ENCODE assay signal across 10 cellular contexts in the genomic region with DNA sequence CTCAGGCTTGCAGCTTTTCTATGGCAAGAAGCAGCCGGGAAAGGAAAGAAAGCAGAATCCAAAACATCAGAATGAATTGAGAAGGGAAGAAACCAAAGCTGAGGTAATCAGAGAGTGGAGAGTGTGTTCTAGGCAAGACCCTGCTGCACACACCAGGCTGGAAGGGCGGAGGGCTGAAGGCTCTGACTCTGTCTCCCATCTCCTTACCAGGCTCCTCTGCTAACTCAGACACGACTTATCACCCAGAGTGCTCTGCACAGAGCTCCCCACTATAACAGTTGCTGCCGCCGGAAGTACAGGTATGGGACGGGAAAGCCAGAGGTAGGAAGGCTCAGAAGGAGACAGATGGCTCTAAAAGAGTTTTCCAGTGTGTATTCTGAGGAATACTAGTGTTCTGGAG.
DNase-seq lines count a peak whose midpoint lies in the region; ATAC-seq and TF ChIP-seq lines count a peak whose summit lies in the region.
"Had no signal": no experiment of that assay in that cellular context is flagged by ENCODE, and none has a peak within 500 bp of the region (broad histone marks: within the 10 kb centered on the region; RNA-seq: fewer than 3 reads in every experiment).

No MANE protein-coding gene starts in this region.

- no peak overlapping the region for H3K9ac ChIP-seq in rectal smooth muscle tissue (ENCODE audit: low read length)

- H3K4me3 ChIP-seq in GM12865 (ENCODE audit: low read depth, low read length) (peak overlapping the region; percentile 98), epithelial cell of esophagus (ENCODE audit: low read length) (peak overlapping the region; percentile 100), rectal smooth muscle tissue (ENCODE audit: low read length) (peak overlapping the region; percentile 97)

- peaks cover 8% of the 10 kb centered on the region for H3K4me1 ChIP-seq in rectal smooth muscle tissue (ENCODE audit: control insufficient read depth, insufficient read depth, low read length)

- no peaks in the 10 kb centered on the region for H3K27me3 ChIP-seq in rectal smooth muscle tissue (ENCODE audit: control insufficient read depth, insufficient read depth, low read length)

- peaks cover 12% of the 10 kb centered on the region for H3K36me3 ChIP-seq in rectal smooth muscle tissue (ENCODE audit: control insufficient read depth, insufficient read depth, low read length)

- TF ChIP-seq CTCF in GM12865 (IDR thresholded peaks at IDR 0.05; ENCODE audit: insufficient read depth, low read depth, low read length, missing control alignments) (no peak), RWPE1 (conservative IDR thresholded peaks at IDR 0.05; ENCODE audit: low read depth) (no peak), epithelial cell of esophagus (IDR thresholded peaks at IDR 0.05; ENCODE audit: insufficient read depth, low read depth, low read length, missing control alignments) (no peak)

- CTCF ChIA-PET in RWPE1 (lab: Yijun Ruan, JAX): no interaction called here

- DNase-seq in GM12865 (ENCODE audit: low read depth): no peak
- no peak for DNase-seq in RWPE1 (ENCODE audit: low spot score)
- no peak for DNase-seq in epithelial cell of esophagus (ENCODE audit: low read depth)
- no peak for DNase-seq in GM03348 (ENCODE audit: low spot score)
- DNase-seq in DMS79 (lab: John Stamatoyannopoulos, UW): no peak
- DNase-seq in NCI-H2196 treated with DMSO at 0.1 percent for 48 hours (lab: John Stamatoyannopoulos, UW; ENCODE audit: unreplicated experiment): no peak
- DNase-seq: midbrain had no signal

- ATAC-seq in HG03439 (IDR thresholded peaks at IDR 0.05; ENCODE audit: unreplicated experiment): no peak
- ATAC-seq: Right ventricle myocardium inferior had no signal

- H3K27ac ChIP-seq in RWPE1: peak overlapping the region; percentile 84
- no peak overlapping the region for H3K27ac ChIP-seq in rectal smooth muscle tissue (ENCODE audit: low read depth, low read length)

- POLR2A ChIA-PET in RWPE1 (lab: Yijun Ruan, JAX; ENCODE audit: low non-redundant PET): interaction anchor here (0.6 kb wide), 1 partner anchor 33 kb away, joined by 3 read pairs; no protein-coding TSS in a partner anchor
